Comparison of ENCODE assay signal across 20 cellular contexts in genomic region chr2:106882658-106883057, GRCh38. TPM values are rescaled to one million over a fixed set of nuclear protein-coding genes. Genes with fewer than 3 reads are reported as not detected.
DNase-seq lines count a peak whose midpoint lies in the region; ATAC-seq and TF ChIP-seq lines count a peak whose summit lies in the region.
"Had no signal": no experiment of that assay in that cellular context is flagged by ENCODE, and none has a peak within 500 bp of the region (broad histone marks: within the 10 kb centered on the region; RNA-seq: fewer than 3 reads in every experiment).

No MANE protein-coding gene starts in this region.

- H4K12ac ChIP-seq in trophoblast cell (ENCODE audit: low read depth, low read length): no peak overlapping the region

- H4K91ac ChIP-seq in trophoblast cell (ENCODE audit: low read depth, low read length): no peak overlapping the region

- H2BK5ac ChIP-seq in mesendoderm (ENCODE audit: low read length) (no peak overlapping the region), trophoblast cell (ENCODE audit: low read depth, low read length, poor library complexity) (no peak overlapping the region)

- H4K8ac ChIP-seq in mesendoderm (ENCODE audit: low read depth, low read length) (no peak overlapping the region), trophoblast cell (ENCODE audit: low read depth, low read length) (no peak overlapping the region)

- no peak overlapping the region for H3K9ac ChIP-seq in mesendoderm (ENCODE audit: low read length)
- no peak overlapping the region for H3K9ac ChIP-seq in trophoblast cell (ENCODE audit: low read length)

- H3K56ac ChIP-seq in mesendoderm (ENCODE audit: low read length): no peak overlapping the region

- H2AK5ac ChIP-seq in mesendoderm (ENCODE audit: low read length) (no peak overlapping the region), trophoblast cell (ENCODE audit: low read length) (no peak overlapping the region)

- H3K4ac ChIP-seq in mesendoderm (ENCODE audit: low read depth, low read length) (no peak overlapping the region), trophoblast cell (ENCODE audit: low read depth, low read length) (no peak overlapping the region)

- H3K4me3 ChIP-seq in left ventricle myocardium inferior: no peak overlapping the region
- H3K4me3 ChIP-seq in brain microvascular endothelial cell (ENCODE audit: low read depth, low read length): peak overlapping the region; percentile 5
- H3K4me3 ChIP-seq in mesendoderm (ENCODE audit: low read length): no peak overlapping the region
- no peak overlapping the region for H3K4me3 ChIP-seq in trophoblast cell (ENCODE audit: low read depth, low read length)
- H3K4me3 ChIP-seq: heart right ventricle, PC-9, SJCRH30, stomach had no signal

- no peak overlapping the region for H3K18ac ChIP-seq in mesendoderm (ENCODE audit: low read length)
- no peak overlapping the region for H3K18ac ChIP-seq in trophoblast cell (ENCODE audit: low read length)

- H3K23ac ChIP-seq in mesendoderm (ENCODE audit: low read length) (no peak overlapping the region), trophoblast cell (ENCODE audit: low read length) (no peak overlapping the region)

- H3K27me3 ChIP-seq in left ventricle myocardium inferior (ENCODE audit: low read depth) (peaks cover 84% of the 10 kb centered on the region), brain microvascular endothelial cell (replicated peaks) (no peaks in the 10 kb centered on the region), mesendoderm (ENCODE audit: insufficient read depth, low read length, poor library complexity) (no peaks in the 10 kb centered on the region), trophoblast cell (ENCODE audit: insufficient read depth, low read length) (peaks cover 13% of the 10 kb centered on the region)
- H3K27me3 ChIP-seq: SJCRH30 had no signal

- DNase-seq in left ventricle myocardium inferior (no peak), left cardiac atrium (no peak), brain microvascular endothelial cell (no peak), mesendoderm (peak; percentile 37), trophoblast cell (no peak), NCI-H524 (lab: John Stamatoyannopoulos, UW) (no peak), GM13977 (ENCODE audit: low spot score) (no peak)
- DNase-seq: activated CD4-positive, alpha-beta memory T cell treated with anti-CD3 and anti-CD28 coated beads for 36 hours; activated naive CD4-positive, alpha-beta T cell treated with anti-CD3 and anti-CD28 coated beads for 36 hours; activated T-cell treated with anti-CD3 and anti-CD28 coated beads for 4 hours; CD4-positive, alpha-beta memory T cell; heart right ventricle; mammary epithelial cell; naive B cell; NCI-H526 treated with DMSO at 0.1 percent for 48 hours; PC-9; SJCRH30; stomach had no signal

- H4K5ac ChIP-seq in mesendoderm (ENCODE audit: low read length): no peak overlapping the region

- peaks cover 2% of the 10 kb centered on the region for H3K79me2 ChIP-seq in mesendoderm (ENCODE audit: control insufficient read depth, insufficient read depth, low read length)
- no peaks in the 10 kb centered on the region for H3K79me2 ChIP-seq in trophoblast cell (ENCODE audit: control insufficient read depth, insufficient read depth, low read length, poor library complexity)

- no peak for ATAC-seq in left cardiac atrium
- ATAC-seq in HG02642 (IDR thresholded peaks at IDR 0.05; ENCODE audit: poor library complexity, unreplicated experiment): no peak
- ATAC-seq: heart right ventricle, WTC11 had no signal

- H2AFZ ChIP-seq in trophoblast cell (ENCODE audit: insufficient read depth, low read length, poor library complexity): no peak overlapping the region
- H2AFZ ChIP-seq: PC-9 had no signal

- peak; percentile 14 for TF ChIP-seq CTCF in left ventricle myocardium inferior (IDR thresholded peaks at IDR 0.05; ENCODE audit: borderline replicate concordance)
- TF ChIP-seq CTCF in brain microvascular endothelial cell (IDR thresholded peaks at IDR 0.05; ENCODE audit: low read depth, low read length, missing control alignments): peak; percentile 43
- no peak for TF ChIP-seq CTCF in GM13977 (IDR thresholded peaks at IDR 0.05; ENCODE audit: extremely low read depth, insufficient read depth, missing control alignments)

- no CpG with 5 or more reads among the region's 3 CpGs for WGBS in mesendoderm (ENCODE audit: extremely low coverage, insufficient coverage, low lambda C conversion rate)
- no CpG with 5 or more reads among the region's 3 CpGs for WGBS in trophoblast cell (ENCODE audit: extremely low coverage, insufficient coverage, insufficient read length)

- no peaks in the 10 kb centered on the region for H3K79me1 ChIP-seq in mesendoderm (ENCODE audit: low read length)
- H3K79me1 ChIP-seq in trophoblast cell (ENCODE audit: low read length): no peaks in the 10 kb centered on the region

- H3K4me1 ChIP-seq in left ventricle myocardium inferior (peaks cover 25% of the 10 kb centered on the region), mesendoderm (ENCODE audit: control insufficient read depth, low read depth, low read length) (no peaks in the 10 kb centered on the region), trophoblast cell (ENCODE audit: control insufficient read depth in 1 of 2, insufficient read depth in 2 of 2, low read length in 2 of 2) (peaks cover 0 to 5% of the 10 kb centered on the region in 2 experiments)
- H3K4me1 ChIP-seq: SJCRH30 had no signal

- H3K9me3 ChIP-seq in left ventricle myocardium inferior (replicated peaks) (no peaks in the 10 kb centered on the region), trophoblast cell (ENCODE audit: insufficient read depth, low read depth, low read length) (no peaks in the 10 kb centered on the region)
- H3K9me3 ChIP-seq: heart right ventricle, SJCRH30, stomach had no signal

- H2BK120ac ChIP-seq in mesendoderm (ENCODE audit: low read depth, low read length) (no peak overlapping the region), trophoblast cell (ENCODE audit: insufficient read depth, low read length, poor library complexity) (no peak overlapping the region)

- no peak overlapping the region for H2BK12ac ChIP-seq in trophoblast cell (ENCODE audit: low read length)

- H2BK15ac ChIP-seq in mesendoderm (replicated peaks; ENCODE audit: low read depth): no peak overlapping the region

- H3K14ac ChIP-seq in trophoblast cell (ENCODE audit: low read length): no peak overlapping the region

- H3K27ac ChIP-seq in left ventricle myocardium inferior (replicated peaks) (no peak overlapping the region), brain microvascular endothelial cell (no peak overlapping the region), mesendoderm (ENCODE audit: low read depth, low read length) (no peak overlapping the region), trophoblast cell (ENCODE audit: low read depth, low read length) (no peak overlapping the region)
- H3K27ac ChIP-seq: heart right ventricle, PC-9, SJCRH30, stomach had no signal

- in situ Hi-C loops in brain microvascular endothelial cell (cut with HindIII; ENCODE audit: low pct_ligation_motif_present, low sequenced_read_pairs): no loop called here
- in situ Hi-C loops in GM13977 (cut with MboI; ENCODE audit: low pct_unique_long_range_greater_than_20kb, low sequenced_read_pairs, unreplicated experiment): no loop called here

- no peak overlapping the region for H3K4me2 ChIP-seq in mesendoderm (ENCODE audit: low read length)
- H3K4me2 ChIP-seq in trophoblast cell (ENCODE audit: low read length): no peak overlapping the region
- H3K4me2 ChIP-seq: PC-9 had no signal

- no peaks in the 10 kb centered on the region for H3K36me3 ChIP-seq in left ventricle myocardium inferior
- H3K36me3 ChIP-seq in brain microvascular endothelial cell (replicated peaks): no peaks in the 10 kb centered on the region
- H3K36me3 ChIP-seq in mesendoderm (ENCODE audit: control insufficient read depth, insufficient read depth, low read length): no peaks in the 10 kb centered on the region
- H3K36me3 ChIP-seq in trophoblast cell (ENCODE audit: control insufficient read depth in 1 of 2, insufficient read depth in 2 of 2, low read length in 2 of 2): no peaks in the 10 kb centered on the region
- H3K36me3 ChIP-seq: heart right ventricle, SJCRH30, stomach had no signal

- intact Hi-C loops in left ventricle myocardium inferior (cut with micrococcal nuclease) (no loop called here), left cardiac atrium (cut with DNase I) (no loop called here)

RNA-seq across cellular contexts. Expression of gene ST6GAL2, which starts 3.3 kb away (rescaled TPM):
- total RNA-seq in left ventricle myocardium inferior (0.41 TPM), left cardiac atrium (1 to 10 TPM in 1 of 2 donors, under 1 TPM in 1; 0.89 to 1.7 TPM)
- polyA plus RNA-seq in mesendoderm (2013, experiment 1 of 2): 2.9 TPM
- 3.8 TPM for polyA plus RNA-seq in mesendoderm (2013, experiment 2 of 2)
- 3.8 and 4.7 TPM in 2 replicates for polyA plus RNA-seq in trophoblast cell (2013)
- total RNA-seq: activated CD4-positive, alpha-beta memory T cell treated with anti-CD3 and anti-CD28 coated beads for 36 hours; activated naive CD4-positive, alpha-beta T cell treated with anti-CD3 and anti-CD28 coated beads for 36 hours; CD4-positive, alpha-beta memory T cell; PC-9 had no signal
- polyA plus RNA-seq: CD4-positive, alpha-beta memory T cell had no signal
